28 cellular contexts compared by ENCODE assay signal in the genomic region with DNA sequence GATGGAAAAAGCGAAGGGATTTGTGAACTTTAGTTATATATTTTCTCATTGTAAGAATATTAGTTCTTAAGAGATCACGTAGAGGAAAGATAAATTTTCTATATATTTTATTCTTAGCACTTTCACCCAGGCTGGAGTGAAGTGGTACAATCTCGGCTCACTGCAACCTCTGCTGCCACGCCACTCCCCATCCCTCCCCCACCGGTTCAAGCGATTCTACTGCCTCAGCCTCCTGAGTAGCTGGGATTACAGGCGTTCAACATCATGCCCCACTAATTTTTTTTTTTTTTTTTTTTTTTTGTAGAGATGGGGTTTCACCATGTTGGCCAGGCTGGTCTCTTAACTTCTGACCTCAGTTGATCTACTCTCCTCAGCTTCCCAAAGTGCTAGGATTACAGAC.
"Had no signal": no experiment of that assay in that cellular context is flagged by ENCODE, and none has a peak within 500 bp of the region (broad histone marks: within the 10 kb centered on the region; RNA-seq: fewer than 3 reads in every experiment).

No MANE protein-coding gene starts in this region.

- H3K27me3 ChIP-seq: colonic mucosa, esophagus squamous epithelium, gastrocnemius medialis, heart left ventricle, hepatocyte, left lung had no signal

- H3K9me3 Mint-ChIP-seq: dendritic cell treated with granulocyte-macrophage colony-stimulating factor and Interleukin-4, amounts not matched to agents 40 ng/mL and 50 ng/mL, for 4 days; effector memory CD8-positive, alpha-beta T cell; endodermal cell; immature natural killer cell; mesothelial cell of epicardium had no signal

- H3K4me3 Mint-ChIP-seq: dendritic cell treated with granulocyte-macrophage colony-stimulating factor and Interleukin-4, amounts not matched to agents 40 ng/mL and 50 ng/mL, for 4 days; effector memory CD8-positive, alpha-beta T cell; endodermal cell; immature natural killer cell; mesothelial cell of epicardium had no signal

- H2AFZ ChIP-seq: hepatocyte had no signal

- H3K4me3 ChIP-seq: colonic mucosa, esophagus squamous epithelium, gastrocnemius medialis, heart left ventricle, hepatocyte, left lung, lower lobe of right lung, mucosa of descending colon had no signal

- H3K27ac ChIP-seq: colonic mucosa, epithelial cell of prostate, esophagus squamous epithelium, gastrocnemius medialis, heart left ventricle, hepatocyte, left lung, lower lobe of right lung had no signal

- H3K79me2 ChIP-seq: hepatocyte had no signal

- H3K4me2 ChIP-seq: hepatocyte had no signal

- H3K4me1 ChIP-seq: colonic mucosa, esophagus squamous epithelium, heart left ventricle, left lung, lower lobe of right lung had no signal

- H3K27ac Mint-ChIP-seq: dendritic cell treated with granulocyte-macrophage colony-stimulating factor and Interleukin-4, amounts not matched to agents 40 ng/mL and 50 ng/mL, for 4 days; mesothelial cell of epicardium had no signal

- DNase-seq: cerebellar nuclear complex; colonic mucosa; cortex of kidney; effector CD8-positive, alpha-beta T cell; effector memory CD8-positive, alpha-beta T cell; endodermal cell; erythroblast; esophagus squamous epithelium; foreskin fibroblast; foreskin melanocyte; gastrocnemius medialis; heart left ventricle; hypothalamus; immature natural killer cell; islet precursor cell; kidney; kidney glomerular epithelial cell; left colon; left lung; left ventricle myocardium superior; lower lobe of right lung; mesenchymal stem cell; mucosa of descending colon had no signal

- H3K4me1 Mint-ChIP-seq: endodermal cell, mesothelial cell of epicardium had no signal

- H3K9me3 ChIP-seq: colonic mucosa, esophagus squamous epithelium, gastrocnemius medialis, heart left ventricle, left lung, lower lobe of right lung, mucosa of descending colon had no signal

- H3K27me3 Mint-ChIP-seq: dendritic cell treated with granulocyte-macrophage colony-stimulating factor and Interleukin-4, amounts not matched to agents 40 ng/mL and 50 ng/mL, for 4 days; effector memory CD8-positive, alpha-beta T cell had no signal

- ATAC-seq: effector memory CD8-positive, alpha-beta T cell; esophagus mucosa; gastrocnemius medialis; heart left ventricle; left colon; left lung; left ventricle myocardium superior; lower lobe of right lung; mucosa of descending colon had no signal
